In genomic region chr18:5276947-5277346, GRCh38 we compare ENCODE assay signal across 22 cellular contexts.
"Had no signal": no experiment of that assay in that cellular context is flagged by ENCODE, and none has a peak within 500 bp of the region (broad histone marks: within the 10 kb centered on the region; RNA-seq: fewer than 3 reads in every experiment).

No MANE protein-coding gene starts in this region.

- H3K4me2 ChIP-seq: SK-N-SH had no signal

- DNase-seq: IMR-90, Karpas-422, KG1, MG63, NCI-H1092, NCI-H1105 treated with DMSO at 0.1 percent for 48 hours, NCI-H1417 treated with DMSO at 0.1 percent for 48 hours, NCI-H146, NCI-H1694 treated with DMSO at 0.1 percent for 48 hours, NCI-H1930, NCI-H2081, NCI-H2107, NCI-H2227 treated with DMSO at 0.1 percent for 48 hours, NCI-H524, NCI-H526 treated with DMSO at 0.1 percent for 48 hours, NCI-H748 treated with DMSO at 0.1 percent for 48 hours, Right ventricle myocardium superior, RPMI8226, SIG-M5, SK-N-SH had no signal

- H3K36me3 ChIP-seq: MG63 had no signal

- H3K9ac ChIP-seq: SK-N-SH had no signal

- H3K4me3 ChIP-seq: MG63 had no signal

- H3K27me3 ChIP-seq: MG63 had no signal

- FAIRE-seq: HepG2, RCC 7860 had no signal

- H3K9me3 ChIP-seq: MG63, SK-N-SH had no signal
